ENCODE assay signal across 13 cellular contexts in the genomic region with DNA sequence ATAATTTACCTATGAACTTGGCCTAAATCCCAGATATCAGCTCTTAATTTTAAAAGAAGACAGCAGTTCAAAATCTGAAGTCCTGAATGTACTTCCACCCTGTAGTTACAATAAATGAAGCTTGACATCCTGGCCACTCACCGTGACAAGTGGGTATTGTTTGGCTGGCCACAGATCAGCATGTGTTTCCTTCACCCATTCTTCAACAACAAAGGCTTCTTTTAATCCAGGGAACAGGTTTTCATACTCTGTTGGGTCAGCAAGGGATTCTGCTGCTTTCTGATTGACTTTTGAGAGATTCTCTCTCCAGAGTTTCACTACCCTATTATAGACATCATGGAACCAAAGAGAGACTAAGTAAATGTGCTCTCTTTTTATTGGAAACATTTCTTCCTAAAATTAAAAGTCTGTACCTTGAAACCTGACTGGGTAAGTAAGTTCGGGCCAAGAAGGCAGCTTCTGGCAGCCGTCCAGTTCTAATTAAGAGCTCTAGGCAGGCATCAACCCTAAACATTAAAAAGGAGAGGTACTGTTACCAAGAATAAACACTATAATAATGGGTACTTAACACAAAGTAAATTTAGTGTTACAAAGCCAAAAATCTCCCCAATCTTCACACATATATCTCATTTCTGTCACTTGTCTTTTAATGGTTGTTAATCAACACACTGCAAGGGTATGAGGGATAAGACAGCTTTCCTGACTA. TPM values are rescaled to one million over a fixed set of nuclear protein-coding genes. Genes with fewer than 3 reads are reported as not detected.
DNase-seq lines count a peak whose midpoint lies in the region; ATAC-seq and TF ChIP-seq lines count a peak whose summit lies in the region.
"Had no signal": no experiment of that assay in that cellular context is flagged by ENCODE, and none has a peak within 500 bp of the region (broad histone marks: within the 10 kb centered on the region; RNA-seq: fewer than 3 reads in every experiment).

No MANE protein-coding gene starts in this region.

- H3K36me3 Mint-ChIP-seq in CD8-positive, alpha-beta T cell: peaks cover 89% of the 10 kb centered on the region

- H3K4me1 ChIP-seq in CD8-positive, alpha-beta T cell (ENCODE audit: insufficient read depth, low read length): no peaks in the 10 kb centered on the region
- no peaks in the 10 kb centered on the region for H3K4me1 ChIP-seq in HUES48 (ENCODE audit: control insufficient read depth, insufficient read depth, low read length)
- H3K4me1 ChIP-seq in lower lobe of right lung: no peaks in the 10 kb centered on the region
- no peaks in the 10 kb centered on the region for H3K4me1 ChIP-seq in effector memory CD4-positive, alpha-beta T cell (ENCODE audit: control insufficient read depth, insufficient read depth, low read length, poor library complexity, severe bottlenecking)
- H3K4me1 ChIP-seq: upper lobe of left lung had no signal

- no peaks in the 10 kb centered on the region for H3K9me3 Mint-ChIP-seq in CD8-positive, alpha-beta T cell
- H3K9me3 Mint-ChIP-seq: mesothelial cell of epicardium had no signal

- CTCF ChIA-PET in CD8-positive, alpha-beta T cell (lab: Charles Lee): no interaction called here

- no peak for DNase-seq in CD8-positive, alpha-beta T cell
- DNase-seq in NCI-H69 (lab: John Stamatoyannopoulos, UW) (peak; percentile 92), iPS-NIHi11 (ENCODE audit: low spot score) (peak; percentile 46), lower lobe of right lung (no peak)
- no peak for DNase-seq in stimulated activated CD4-positive, alpha-beta T cell treated with anti-CD3 and anti-CD28 coated beads, Interleukin-1b, Interleukin-23, amount 100 ng/mL, for 48 hours
- no peak for DNase-seq in effector memory CD4-positive, alpha-beta T cell
- DNase-seq: BE2C, PC-9, upper lobe of left lung had no signal

- no peak overlapping the region for H3K27ac ChIP-seq in CD8-positive, alpha-beta T cell (ENCODE audit: low read depth, low read length)
- H3K27ac ChIP-seq in HUES48 (ENCODE audit: low read depth, low read length) (peak overlapping the region; percentile 61), lower lobe of right lung (no peak overlapping the region)
- no peak overlapping the region for H3K27ac ChIP-seq in effector memory CD4-positive, alpha-beta T cell (ENCODE audit: insufficient read depth, low read length, poor library complexity, severe bottlenecking)
- H3K27ac ChIP-seq: PC-9, upper lobe of left lung had no signal

- no peaks in the 10 kb centered on the region for H3K27me3 Mint-ChIP-seq in CD8-positive, alpha-beta T cell (ENCODE audit: low read depth)

- ATAC-seq in CD8-positive, alpha-beta T cell: no peak
- ATAC-seq in GM19324 (IDR thresholded peaks at IDR 0.05; ENCODE audit: low FRiP score, unreplicated experiment) (no peak), lower lobe of right lung (no peak)
- ATAC-seq: right cardiac atrium had no signal

- H3K27me3 ChIP-seq in CD8-positive, alpha-beta T cell (ENCODE audit: insufficient read depth, low read length): no peaks in the 10 kb centered on the region
- H3K27me3 ChIP-seq in HUES48 (ENCODE audit: control insufficient read depth, insufficient read depth, low read length) (no peaks in the 10 kb centered on the region), lower lobe of right lung (ENCODE audit: low read depth) (no peaks in the 10 kb centered on the region)
- H3K27me3 ChIP-seq in effector memory CD4-positive, alpha-beta T cell (replicated peaks; ENCODE audit: control insufficient read depth, insufficient read depth, low read length, poor library complexity, severe bottlenecking): no peaks in the 10 kb centered on the region
- H3K27me3 ChIP-seq: BE2C, upper lobe of left lung had no signal

- H3K36me3 ChIP-seq in CD8-positive, alpha-beta T cell (ENCODE audit: insufficient read depth, low read length): peaks cover 67% of the 10 kb centered on the region
- H3K36me3 ChIP-seq in HUES48 (ENCODE audit: control insufficient read depth, insufficient read depth, low read length) (peaks cover 99% of the 10 kb centered on the region), lower lobe of right lung (peaks cover 100% of the 10 kb centered on the region)
- H3K36me3 ChIP-seq in effector memory CD4-positive, alpha-beta T cell (ENCODE audit: control insufficient read depth, insufficient read depth, low read length): peaks cover 81% of the 10 kb centered on the region

- TF ChIP-seq CTCF in CD8-positive, alpha-beta T cell (IDR thresholded peaks at IDR 0.05): no peak
- no peak for TF ChIP-seq CTCF in lower lobe of right lung (IDR thresholded peaks at IDR 0.05)

- no peaks in the 10 kb centered on the region for H3K4me1 Mint-ChIP-seq in CD8-positive, alpha-beta T cell (ENCODE audit: low read depth)
- H3K4me1 Mint-ChIP-seq: mesothelial cell of epicardium had no signal

- POLR2A ChIA-PET in CD8-positive, alpha-beta T cell (lab: Charles Lee): no interaction called here

- H3K9ac ChIP-seq in HUES48 (ENCODE audit: low read depth, low read length): no peak overlapping the region

- no peak overlapping the region for H3K4me3 ChIP-seq in CD8-positive, alpha-beta T cell (ENCODE audit: low read depth, low read length)
- H3K4me3 ChIP-seq in HUES48 (ENCODE audit: low read depth, low read length) (no peak overlapping the region), lower lobe of right lung (no peak overlapping the region)
- H3K4me3 ChIP-seq in effector memory CD4-positive, alpha-beta T cell (ENCODE audit: insufficient read depth, low read depth, low read length, poor library complexity, severe bottlenecking): no peak overlapping the region
- H3K4me3 ChIP-seq: PC-9, upper lobe of left lung had no signal

- H3K9me3 ChIP-seq in CD8-positive, alpha-beta T cell (ENCODE audit: low read length): no peaks in the 10 kb centered on the region
- H3K9me3 ChIP-seq in HUES48 (ENCODE audit: control insufficient read depth, insufficient read depth, low read length) (no peaks in the 10 kb centered on the region), lower lobe of right lung (no peaks in the 10 kb centered on the region)
- no peaks in the 10 kb centered on the region for H3K9me3 ChIP-seq in effector memory CD4-positive, alpha-beta T cell (ENCODE audit: control insufficient read depth, low read length)
- H3K9me3 ChIP-seq: BE2C, upper lobe of left lung had no signal

- intact Hi-C loops in CD8-positive, alpha-beta T cell (cut with DNase I, micrococcal nuclease): no loop called here
- intact Hi-C loops in lower lobe of right lung (cut with DNase I): no loop called here

- no peak overlapping the region for H3K4me3 Mint-ChIP-seq in CD8-positive, alpha-beta T cell
- H3K4me3 Mint-ChIP-seq: mesothelial cell of epicardium had no signal

- peak overlapping the region; percentile 8 for H3K27ac Mint-ChIP-seq in CD8-positive, alpha-beta T cell
- H3K27ac Mint-ChIP-seq: mesothelial cell of epicardium had no signal

RNA-seq across cellular contexts. Expression of a gene that starts 15.2 kb away (rescaled TPM):
- total RNA-seq in CD8-positive, alpha-beta T cell: 10 to 100 TPM; 55.4 to 57.6 TPM
- 35.6 TPM for total RNA-seq in lower lobe of right lung

RNA-seq across cellular contexts. Expression of a gene that starts 30.4 kb away (rescaled TPM):
- 10 to 100 TPM; 12.8 to 16.4 TPM for total RNA-seq in CD8-positive, alpha-beta T cell
- total RNA-seq in lower lobe of right lung: 109 TPM

Comparison
In these comparisons a context has a peak if more than half of its experiments do, and no peak if none do; other contexts are left out.
1. DNase-seq: peak in NCI-H69 (single experiment) and iPS-NIHi11 (single experiment); none in CD8-positive, alpha-beta T cell (0 of 7), stimulated activated CD4-positive, alpha-beta T cell treated with anti-CD3 and anti-CD28 coated beads, Interleukin-1b, Interleukin-23, amount 100 ng/mL, for 48 hours (single experiment), lower lobe of right lung (single experiment) and effector memory CD4-positive, alpha-beta T cell (0 of 3).